In genomic region chr19:36528194-36528920, GRCh38 we compare ENCODE assay signal across 8 cellular contexts. TPM values are rescaled to one million over a fixed set of nuclear protein-coding genes. Genes with fewer than 3 reads are reported as not detected.
DNase-seq lines count a peak whose midpoint lies in the region; ATAC-seq, FAIRE-seq and TF ChIP-seq lines count a peak whose summit lies in the region.

ZNF260 (minus strand) TSS chr19:36528271; CDS start chr19:36515238, 13,033 bp downstream.

- no peak for TF ChIP-seq RAD21 in A549 (conservative IDR thresholded peaks at IDR 0.05 in 1 of 2, IDR thresholded peaks at IDR 0.05 in 1 of 2)

- peak within 1 kb of the TSS; percentile 93 for H3K9ac ChIP-seq in skeletal muscle satellite cell (ENCODE audit: low read depth, low read length)

- H3K4me1 ChIP-seq in A549, result no peaks in the 10 kb centered on the region
- peaks cover 0 to 10% of the 10 kb centered on the region in 2 donors for H3K4me1 ChIP-seq in breast epithelium
- H3K4me1 ChIP-seq in skeletal muscle satellite cell (ENCODE audit: control insufficient read depth, insufficient read depth, low read length), result peaks cover 5% of the 10 kb centered on the region

- WGBS in A549 (ENCODE audit: missing lambda C conversion rate), result 1% methylated on average over 49 of the region's 55 CpGs

- no peak for TF ChIP-seq EP300 in A549 (IDR thresholded peaks at IDR 0.05)

- no peak for TF ChIP-seq CTCF in A549 (IDR thresholded peaks at IDR 0.05)
- TF ChIP-seq CTCF in VCaP (conservative IDR thresholded peaks at IDR 0.05), result no peak
- TF ChIP-seq CTCF in breast epithelium (IDR thresholded peaks at IDR 0.05), result no peak

- H3K27me3 ChIP-seq in breast epithelium (no peaks in the 10 kb centered on the region), skeletal muscle satellite cell (ENCODE audit: control insufficient read depth, insufficient read depth, low read length) (no peaks in the 10 kb centered on the region)

- H3K4me2 ChIP-seq in A549 (peak within 1 kb of the TSS; percentile 61), skeletal muscle satellite cell (ENCODE audit: low read length) (peak within 1 kb of the TSS; percentile 90)

- H3K9me3 ChIP-seq in A549 (peaks cover 80% of the 10 kb centered on the region), breast epithelium (peaks cover 43 to 67% of the 10 kb centered on the region in 2 donors), iPS-18c (ENCODE audit: control insufficient read depth, insufficient read depth, low read length) (no peaks in the 10 kb centered on the region), skeletal muscle satellite cell (replicated peaks; ENCODE audit: low read length) (peaks cover 3% of the 10 kb centered on the region)

- H3K27ac ChIP-seq in A549 (peak within 1 kb of the TSS; percentile 84 to 87), VCaP (peak within 1 kb of the TSS; percentile 90), breast epithelium (peak within 1 kb of the TSS; percentile 97)

- CTCF ChIA-PET in A549 (lab: Yijun Ruan, JAX), result interaction anchor here (0.9 to 1.6 kb wide), 5 partner anchors 34 to 400 kb away, joined by 3 to 5 read pairs (median 3); no protein-coding TSS in a partner anchor

- TF ChIP-seq POLR2A in A549 (IDR thresholded peaks at IDR 0.05; ENCODE audit: low read length) (peak; percentile 86), breast epithelium (IDR thresholded peaks at IDR 0.05) (no peak)

- intact Hi-C loops in breast epithelium (cut with DNase I; ENCODE audit: low total_unique reads), result no loop called here

- FAIRE-seq in A549 (lab: Jason Lieb, UNC), result peak; percentile 96

- peak within 1 kb of the TSS; percentile 62 for H3K4me3 ChIP-seq in A549
- H3K4me3 ChIP-seq in breast epithelium, result peak within 1 kb of the TSS; percentile 69 to 79 (median 78)
- H3K4me3 ChIP-seq in iPS-18c (ENCODE audit: insufficient read depth, low read depth, low read length), result peak within 1 kb of the TSS; percentile 97
- H3K4me3 ChIP-seq in skeletal muscle satellite cell (ENCODE audit: low read length), result peak within 1 kb of the TSS; percentile 88

- POLR2A ChIA-PET in A549 (lab: Yijun Ruan, JAX), result interaction anchor here (0.5 to 2.5 kb wide), 15 partner anchors 13 to 1251 kb away, joined by 3 to 49 read pairs (median 4); partner anchors contain the start of genes POLR2I, TBCB, ZFP14 and ZNF146

- DNase-seq in A549 (ENCODE audit: low read depth in 1 of 2, low spot score in 1 of 2) (peak; percentile 97 to 99), NCI-H2196 (lab: John Stamatoyannopoulos, UW; ENCODE audit: unreplicated experiment) (peak; percentile 96), breast epithelium (ENCODE audit: low spot score in 2 of 2) (peak; percentile 95)

- peak; percentile 96 to 97 for ATAC-seq in A549
- ATAC-seq in GM18861 (IDR thresholded peaks at IDR 0.05; ENCODE audit: unreplicated experiment), result peak; percentile 76
- ATAC-seq in HG03097 (IDR thresholded peaks at IDR 0.05; ENCODE audit: low FRiP score, unreplicated experiment), result peak; percentile 89

- H3K36me3 ChIP-seq in breast epithelium, result peaks cover 7% of the 10 kb centered on the region
- peaks cover 11% of the 10 kb centered on the region for H3K36me3 ChIP-seq in skeletal muscle satellite cell (ENCODE audit: insufficient read depth, low read length)

TF ChIP-seq in A549, 52 proteins besides CTCF, POLR2A, EP300 and RAD21 (continues in another document):
- TF ChIP-seq BHLHE40 (IDR thresholded peaks at IDR 0.05; ENCODE audit: low read depth, low read length) (peak; percentile 69), CHD2 (IDR thresholded peaks at IDR 0.05; ENCODE audit: low read length, partially characterized antibody) (peak; percentile 51), GATA3 (IDR thresholded peaks at IDR 0.05; ENCODE audit: borderline replicate concordance) (peak; percentile 56), E2F6 (IDR thresholded peaks at IDR 0.05; ENCODE audit: borderline replicate concordance, low read depth) (peak; percentile 94), HOXB13 (CRISPR knock-in tag; IDR thresholded peaks at IDR 0.05; ENCODE audit: low read depth) (no peak), TFCP2L1 (CRISPR knock-in tag; IDR thresholded peaks at IDR 0.05) (no peak), JUN (IDR thresholded peaks at IDR 0.05) (peak; percentile 93 to 96; a peak in 4 of 5 replicates), MAX (IDR thresholded peaks at IDR 0.05) (peak; percentile 96), SMC3 (IDR thresholded peaks at IDR 0.05) (no peak), RCOR1 (IDR thresholded peaks at IDR 0.05; ENCODE audit: low read depth, low read length) (0 out of 2 replicates have a peak, but pooled peaks have one; percentile 40), MAZ (IDR thresholded peaks at IDR 0.05; ENCODE audit: borderline replicate concordance, low read depth, low read length) (no peak), FOSL2 (IDR thresholded peaks at IDR 0.05) (no peak), FOSL2 (CRISPR knock-in tag; IDR thresholded peaks at IDR 0.05) (peak; percentile 64), ATOH8 (CRISPR knock-in tag; IDR thresholded peaks at IDR 0.05; ENCODE audit: low read depth) (peak; percentile 49; the same call in 1 of the 2 replicates), BCL3 (IDR thresholded peaks at IDR 0.05) (peak; percentile 15; the same call in 2 of the 3 replicates), CEBPB (IDR thresholded peaks at IDR 0.05) (0 out of 4 replicates have a peak, but pooled peaks of 1 of the 2 experiments have one; percentile 24), PHF8 (IDR thresholded peaks at IDR 0.05; ENCODE audit: borderline replicate concordance, low read depth) (peak; percentile 89), REST (IDR thresholded peaks at IDR 0.05) (peak; percentile 64), MYC (IDR thresholded peaks at IDR 0.05; ENCODE audit: borderline replicate concordance, low read length) (peak; percentile 59; the same call in 1 of the 2 replicates), EHMT2 (IDR thresholded peaks at IDR 0.05; ENCODE audit: low read depth) (peak; percentile 58; the same call in 1 of the 2 replicates), RFX5 (IDR thresholded peaks at IDR 0.05) (no peak)

RNA-seq across cellular contexts. Expression of gene ZNF260, which starts in this region (rescaled TPM):
- 19.3 and 25.6 TPM in 2 replicates for polyA plus RNA-seq in A549 (2011; rRNA removed)
- 3.0 and 3.6 TPM in 2 replicates for polyA plus RNA-seq in A549 (2012; cell fraction: cytosol; rRNA removed)
- 1.4 and 4.0 TPM in 2 replicates for polyA plus RNA-seq in A549 (2012; cell fraction: nucleus; rRNA removed)
- polyA plus RNA-seq in A549 (2017; fragmentation: RNase III; extraction: RNeasy Plus Mini Kit Qiagen cat#74134 plus additional on column Dnase treatment), result 22.0 to 23.8 TPM (median 22.8 TPM) in 3 replicates
- 32.2 and 36.6 TPM in 2 replicates for polyA minus RNA-seq in A549 (2011; rRNA and poly(A)+ RNA removed)
- total RNA-seq in breast epithelium, result 10 to 100 TPM in 2 of 3 donors, 1 to 10 TPM in 1; 9.1 to 35.6 (median 22.0) TPM
- total RNA-seq in skeletal muscle satellite cell (2012; rRNA removed), result 9.8 and 14.2 TPM in 2 replicates

Comparison
In these comparisons a context has a peak if more than half of its experiments do, and no peak if none do; other contexts are left out.
1. Peak in every context shown above with its lines: DNase-seq, ATAC-seq, H3K4me3 ChIP-seq and H3K27ac ChIP-seq.